ENCODE assay signal across 19 cellular contexts in genomic region chr4:136925203-136925602, GRCh38.
"Had no signal": no experiment of that assay in that cellular context is flagged by ENCODE, and none has a peak within 500 bp of the region (broad histone marks: within the 10 kb centered on the region; RNA-seq: fewer than 3 reads in every experiment).

No MANE protein-coding gene starts in this region.

- DNase-seq: KBM-7, MG63, NCI-H1092 treated with DMSO at 0.1 percent for 48 hours, NCI-H1436, NCI-H187, NCI-H2029 treated with DMSO at 0.1 percent for 48 hours, NCI-H2171 treated with DMSO at 0.1 percent for 48 hours, NCI-H345, NCI-H446 treated with DMSO at 0.1 percent for 48 hours, NCI-H524, NCI-H69, NCI-H774, Right ventricle myocardium superior, RPMI8226, SIG-M5 had no signal

- H3K9me3 ChIP-seq: MG63 had no signal

- H3K27me3 ChIP-seq: MG63, SJSA1 had no signal

- FAIRE-seq: HTR-8/SVneo had no signal

- H3K36me3 ChIP-seq: MG63, SJSA1 had no signal

- H3K4me3 ChIP-seq: MG63, SJSA1, SK-N-MC had no signal

- H3K27ac ChIP-seq: HL-60, SJSA1, SK-N-MC had no signal

- H3K4me1 ChIP-seq: SJSA1 had no signal
